ENCODE assay signal across 8 cellular contexts in genomic region chr10:100535715-100536353, GRCh38. TPM values are rescaled to one million over a fixed set of nuclear protein-coding genes. Genes with fewer than 3 reads are reported as not detected.
DNase-seq lines count a peak whose midpoint lies in the region; ATAC-seq and TF ChIP-seq lines count a peak whose summit lies in the region.

HIF1AN (plus strand) TSS chr10:100535943; CDS start chr10:100535959, 16 bp downstream.

- no peak for TF ChIP-seq EP300 in esophagus muscularis mucosa (IDR thresholded peaks at IDR 0.05)

- POLR2A ChIA-PET in PC-9 (lab: Charles Lee; ENCODE audit: unreplicated experiment), result interaction anchor here (0.5 to 0.8 kb wide), 10 partner anchors 14 to 808 kb away, joined by 3 to 12 read pairs (median 8); no protein-coding TSS in a partner anchor

- no peaks in the 10 kb centered on the region for H3K27me3 Mint-ChIP-seq in activated T-cell treated with anti-CD3 and anti-CD28 coated beads, Interleukin-2, amount 50 U/mL, for 24 hours

- CTCF ChIA-PET in PC-9 (lab: Charles Lee), result interaction anchor here (0.6 to 1.0 kb wide), 12 partner anchors 9 to 1011 kb away, joined by 3 to 11 read pairs (median 4); partner anchors contain the start of gene DNMBP

- H3K4me1 Mint-ChIP-seq in activated T-cell treated with anti-CD3 and anti-CD28 coated beads, Interleukin-2, amount 50 U/mL, for 24 hours (ENCODE audit: low read depth), result peaks cover 13% of the 10 kb centered on the region

- peak within 1 kb of the TSS; percentile 90 for H3K4me2 ChIP-seq in PC-9

- H3F3A ChIP-seq in PC-9 (ENCODE audit: insufficient read depth, low read depth), result no peaks in the 10 kb centered on the region

- peak; percentile 59 for DNase-seq in DMS79 (lab: John Stamatoyannopoulos, UW)
- DNase-seq in Jurkat, Clone E6-1 (ENCODE audit: low read depth, low spot score), result peak; percentile 97
- peak; percentile 78 to 82 for DNase-seq in PC-9
- peak; percentile 87 for DNase-seq in activated T-cell treated with anti-CD3 and anti-CD28 coated beads, Interleukin-2, amount 50 U/mL, for 24 hours
- DNase-seq in esophagus muscularis mucosa (ENCODE audit: extremely low spot score), result peak; percentile 95
- DNase-seq in stimulated activated CD8-positive, alpha-beta memory T cell treated with anti-CD3 and anti-CD28 coated beads, Interleukin-7, amount 100 ng/mL, for 4 hours (ENCODE audit: low read depth in 2 of 2), result peak; percentile 81 to 82

- no peaks in the 10 kb centered on the region for H3K9me3 ChIP-seq in PC-9 (ENCODE audit: insufficient read depth, low read depth)
- no peaks in the 10 kb centered on the region for H3K9me3 ChIP-seq in esophagus muscularis mucosa
- no peaks in the 10 kb centered on the region for H3K9me3 ChIP-seq in muscle layer of duodenum (ENCODE audit: control insufficient read depth in 1 of 2, low read length in 2 of 2)

- peaks cover 25% of the 10 kb centered on the region for H3K79me2 ChIP-seq in PC-9 (ENCODE audit: low read depth)

- no peak within 1 kb of the TSS for H3K27ac ChIP-seq in PC-9
- peak within 1 kb of the TSS; percentile 71 to 83 (median 78) for H3K27ac ChIP-seq in esophagus muscularis mucosa (replicated peaks in 1 of 4)
- H3K27ac ChIP-seq in muscle layer of duodenum (ENCODE audit: low read length), result peak within 1 kb of the TSS; percentile 51

- peaks cover 36% of the 10 kb centered on the region for H3K36me3 Mint-ChIP-seq in activated T-cell treated with anti-CD3 and anti-CD28 coated beads, Interleukin-2, amount 50 U/mL, for 24 hours (ENCODE audit: low read depth)

- intact Hi-C loops in PC-9 (cut with micrococcal nuclease; ENCODE audit: unreplicated experiment), result no loop called here
- intact Hi-C loops in esophagus muscularis mucosa (cut with DNase I), result loop anchor here (5.0 kb wide), 1 partner anchor 376 kb away; the partner anchor contains the start of gene SLF2

- no peaks in the 10 kb centered on the region for H3K9me3 Mint-ChIP-seq in activated T-cell treated with anti-CD3 and anti-CD28 coated beads, Interleukin-2, amount 50 U/mL, for 24 hours

- H3K4me3 ChIP-seq in Jurkat, Clone E6-1 (ENCODE audit: low read length), result peak within 1 kb of the TSS; percentile 89
- H3K4me3 ChIP-seq in PC-9, result peak within 1 kb of the TSS; percentile 74
- peak within 1 kb of the TSS; percentile 66 to 89 (median 82) for H3K4me3 ChIP-seq in esophagus muscularis mucosa
- peak within 1 kb of the TSS; percentile 89 to 94 for H3K4me3 ChIP-seq in muscle layer of duodenum (ENCODE audit: low read depth in 1 of 2, low read length in 2 of 2)

- 0 out of 2 replicates have a peak, but pooled peaks cover 6% of the 10 kb centered on the region for H3K36me3 ChIP-seq in PC-9 (ENCODE audit: low read depth)
- peaks cover 18 to 34% (median 26%) of the 10 kb centered on the region in 4 donors for H3K36me3 ChIP-seq in esophagus muscularis mucosa
- H3K36me3 ChIP-seq in muscle layer of duodenum (ENCODE audit: control insufficient read depth in 1 of 2, insufficient read depth in 2 of 2, low read length in 2 of 2), result peaks cover 22% of the 10 kb centered on the region in 2 donors

- TF ChIP-seq POLR2A in esophagus muscularis mucosa (IDR thresholded peaks at IDR 0.05; ENCODE audit: low read depth), result peak; percentile 50

- peaks cover 9% of the 10 kb centered on the region; the same call in 1 of the 2 replicates for H4K20me1 ChIP-seq in PC-9 (ENCODE audit: insufficient read depth)

- H3K27ac Mint-ChIP-seq in activated T-cell treated with anti-CD3 and anti-CD28 coated beads, Interleukin-2, amount 50 U/mL, for 24 hours, result no peak within 1 kb of the TSS

- H3K4me3 Mint-ChIP-seq in activated T-cell treated with anti-CD3 and anti-CD28 coated beads, Interleukin-2, amount 50 U/mL, for 24 hours, result no peak within 1 kb of the TSS

- WGBS in esophagus muscularis mucosa, result under 1% methylated on average over 35 of the region's 35 CpGs

- BruUV-seq in PC-9 (replicated peaks; lab: Mats Ljungman, UMichigan), result no TSS peak

- peak within 1 kb of the TSS; percentile 79 for H2AFZ ChIP-seq in PC-9

- TF ChIP-seq CTCF in PC-9 (conservative IDR thresholded peaks at IDR 0.05) (peak; percentile 79), esophagus muscularis mucosa (IDR thresholded peaks at IDR 0.05) (peak; percentile 94 to 96 (median 96))

- H3K27me3 ChIP-seq in PC-9 (ENCODE audit: insufficient read depth, low read depth) (no peaks in the 10 kb centered on the region), esophagus muscularis mucosa (no peaks in the 10 kb centered on the region), muscle layer of duodenum (ENCODE audit: low read depth, low read length) (no peaks in the 10 kb centered on the region)

- H3K4me1 ChIP-seq in PC-9 (replicated peaks; ENCODE audit: insufficient read depth) (peaks cover 5% of the 10 kb centered on the region; the same call in 1 of the 2 replicates), esophagus muscularis mucosa (peaks cover 9 to 43% (median 35%) of the 10 kb centered on the region in 4 donors), muscle layer of duodenum (ENCODE audit: control insufficient read depth in 1 of 2, insufficient read depth in 2 of 2, low read length in 2 of 2) (peaks cover 11 to 36% of the 10 kb centered on the region in 2 donors)

- ATAC-seq in GM21619 (IDR thresholded peaks at IDR 0.05; ENCODE audit: unreplicated experiment), result peak; percentile 92

- H3K9me2 ChIP-seq in PC-9 (ENCODE audit: insufficient read depth), result no peaks in the 10 kb centered on the region

RNA-seq across cellular contexts. Expression of gene HIF1AN, which starts in this region (rescaled TPM):
- 42.6 TPM for polyA plus RNA-seq in Jurkat, Clone E6-1 (2012; ENCODE audit: insufficient read depth, insufficient read length)
- total RNA-seq in PC-9 (2021), result 37.5 and 42.0 TPM in 2 replicates
- 10 to 100 TPM in 3 of 4 donors, 1 to 10 TPM in 1; 7.6 to 15.4 (median 13.6) TPM for total RNA-seq in esophagus muscularis mucosa
